In the genomic region with DNA sequence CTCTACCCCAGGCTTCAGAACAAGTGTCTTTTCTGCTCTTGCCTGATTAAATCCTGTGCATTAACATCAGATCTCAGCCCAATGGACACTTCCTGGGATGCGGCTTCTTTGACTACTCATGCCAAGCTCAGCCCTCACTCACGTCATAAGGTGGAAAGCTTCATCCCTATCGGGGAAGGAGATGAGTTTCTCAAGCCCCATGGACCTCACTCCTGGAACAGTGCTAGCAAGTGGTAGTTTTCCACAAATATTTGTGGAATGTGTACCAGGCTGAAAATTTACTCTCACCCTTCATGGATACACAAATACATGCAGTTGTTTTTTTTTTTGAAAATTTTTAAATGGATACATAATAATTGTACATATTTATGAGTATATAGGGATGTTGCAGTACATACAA, we compare ENCODE assay signal across 21 cellular contexts. TPM values are rescaled to one million over a fixed set of nuclear protein-coding genes. Genes with fewer than 3 reads are reported as not detected.
DNase-seq lines count a peak whose midpoint lies in the region; TF ChIP-seq lines count a peak whose summit lies in the region.
"Had no signal": no experiment of that assay in that cellular context is flagged by ENCODE, and none has a peak within 500 bp of the region (broad histone marks: within the 10 kb centered on the region; RNA-seq: fewer than 3 reads in every experiment).

No MANE protein-coding gene starts in this region.

- H3K4me2 ChIP-seq in hepatocyte = no peak overlapping the region
- H3K4me2 ChIP-seq: BLaER1, PC-9 had no signal

- intact Hi-C loops in sigmoid colon (cut with DNase I) = no loop called here

- H3K9me2 ChIP-seq in hepatocyte (replicated peaks; ENCODE audit: insufficient read depth) = no peaks in the 10 kb centered on the region

- H3K9me3 ChIP-seq in hepatocyte (ENCODE audit: low read depth) (no peaks in the 10 kb centered on the region), sigmoid colon (no peaks in the 10 kb centered on the region)
- H3K9me3 ChIP-seq: SJSA1 had no signal

- H3K27me3 ChIP-seq in hepatocyte (no peaks in the 10 kb centered on the region), sigmoid colon (no peaks in the 10 kb centered on the region)
- H3K27me3 ChIP-seq: BLaER1, SJSA1 had no signal

- DNase-seq in AG08396 (ENCODE audit: low spot score) (peak; percentile 21), EL (peak; percentile 45), amniotic epithelial cell (ENCODE audit: low read depth) (peak; percentile 59), hepatic stellate cell (ENCODE audit: low spot score) (peak; percentile 18), amygdala (lab: John Stamatoyannopoulos, UW) (no peak), hepatocyte (ENCODE audit: low spot score) (no peak), sigmoid colon (no peak)
- DNase-seq: CD4-positive, CD25-positive, alpha-beta regulatory T cell; KBM-7; MV-4-11; NCI-H1105; NCI-H146; NCI-H2029 treated with DMSO at 0.1 percent for 48 hours; NCI-H526 treated with DMSO at 0.1 percent for 48 hours; Right ventricle myocardium superior; RPMI8226; T-helper 1 cell had no signal

- H4K20me1 ChIP-seq in hepatocyte (ENCODE audit: insufficient read depth, poor library complexity, severe bottlenecking) = no peaks in the 10 kb centered on the region
- H4K20me1 ChIP-seq: BLaER1 had no signal

- TF ChIP-seq POLR2A in sigmoid colon (IDR thresholded peaks at IDR 0.05) = no peak

- no peak overlapping the region for H3K4me3 ChIP-seq in hepatocyte
- no peak overlapping the region for H3K4me3 ChIP-seq in sigmoid colon
- H3K4me3 ChIP-seq: BLaER1, GM12878, PC-9, SJSA1 had no signal

- no peaks in the 10 kb centered on the region for H3K79me2 ChIP-seq in hepatocyte

- H3K4me1 ChIP-seq in hepatocyte (ENCODE audit: insufficient read depth) (no peaks in the 10 kb centered on the region), sigmoid colon (no peaks in the 10 kb centered on the region)
- H3K4me1 ChIP-seq: BLaER1, SJSA1 had no signal

- H3K27ac ChIP-seq in hepatocyte (no peak overlapping the region), sigmoid colon (no peak overlapping the region)
- H3K27ac ChIP-seq: BLaER1, PC-9, SJSA1 had no signal

- H2AFZ ChIP-seq in hepatocyte = no peak overlapping the region
- H2AFZ ChIP-seq: PC-9 had no signal

- 85% methylated on average over 3 of the region's 3 CpGs for WGBS in hepatocyte (ENCODE audit: low lambda C conversion rate, missing lambda C conversion rate)
- WGBS in sigmoid colon, 2 donors = 84 to 87% methylated on average over 3 of the region's 3 CpGs

- TF ChIP-seq CTCF in hepatocyte (IDR thresholded peaks at IDR 0.05; ENCODE audit: poor library complexity) (no peak), sigmoid colon (IDR thresholded peaks at IDR 0.05) (no peak)

- TF ChIP-seq EP300 in sigmoid colon (IDR thresholded peaks at IDR 0.05) = no peak

- no peaks in the 10 kb centered on the region for H3K36me3 ChIP-seq in hepatocyte (replicated peaks; ENCODE audit: insufficient read depth, low read depth)
- no peaks in the 10 kb centered on the region for H3K36me3 ChIP-seq in sigmoid colon
- H3K36me3 ChIP-seq: BLaER1, SJSA1 had no signal

RNA-seq across cellular contexts. Expression of a gene that starts 34.6 kb away (rescaled TPM):
- total RNA-seq in hepatocyte (29.0 and 35.5 TPM in 2 replicates), sigmoid colon (10 to 100 TPM; 32.9 to 96.4 (median 47.5) TPM)
- polyA plus RNA-seq in hepatocyte (68.7 and 74.7 TPM in 2 replicates), sigmoid colon (10 to 100 TPM in 1 of 3 donors, 1 to 10 TPM in 2; 6.9 to 18.0 (median 7.8) TPM)

Comparison
In these comparisons a context has a peak if more than half of its experiments do, and no peak if none do; other contexts are left out.
1. DNase-seq: peak in AG08396 (single experiment), EL (single experiment), amniotic epithelial cell (single experiment) and hepatic stellate cell (single experiment); none in amygdala (0 of 56), hepatocyte (single experiment) and sigmoid colon (single experiment).